In the genomic region with DNA sequence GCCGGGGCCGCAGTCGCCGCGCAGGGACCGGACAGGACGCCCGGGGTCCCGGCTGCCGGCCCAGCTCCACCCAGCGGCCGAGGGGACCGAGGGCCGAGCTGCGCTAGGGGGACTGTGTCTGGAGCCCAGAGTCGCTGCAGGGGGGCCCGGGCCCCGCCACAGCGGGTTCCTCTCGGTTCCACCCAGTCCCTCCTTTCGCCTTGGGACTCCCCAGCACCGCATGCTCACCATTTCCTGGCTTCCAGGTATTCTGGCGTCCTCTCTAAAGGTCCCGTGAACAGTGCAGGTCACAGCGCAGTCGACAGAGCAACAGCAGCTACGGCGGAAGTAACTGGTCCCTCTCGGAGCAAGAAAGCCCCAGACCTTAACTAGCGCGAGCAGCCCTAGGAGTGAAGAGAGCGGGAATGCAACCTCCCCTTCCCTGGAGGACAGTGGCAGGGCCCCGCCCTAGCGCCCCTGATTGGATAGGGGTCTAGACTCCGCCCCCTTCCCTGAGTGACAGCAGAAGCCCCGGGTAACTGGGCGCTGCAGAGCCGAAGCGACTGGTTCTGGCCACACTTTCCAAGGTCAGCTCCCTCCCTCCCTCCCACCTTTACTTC, we compare ENCODE assay signal across 1 cellular context.
TF ChIP-seq lines count a peak whose summit lies in the region.

Gene ZNF878, minus strand, starts transcription at position 391 of the 599 bp plus-strand sequence. Its CDS starts 160 bp downstream, at position 231.

TF ChIP-seq in HepG2, 621 proteins besides CTCF, POLR2A, EP300 and RAD21 (continued from another document and continues in another):
- TF ChIP-seq, protein P1, sequence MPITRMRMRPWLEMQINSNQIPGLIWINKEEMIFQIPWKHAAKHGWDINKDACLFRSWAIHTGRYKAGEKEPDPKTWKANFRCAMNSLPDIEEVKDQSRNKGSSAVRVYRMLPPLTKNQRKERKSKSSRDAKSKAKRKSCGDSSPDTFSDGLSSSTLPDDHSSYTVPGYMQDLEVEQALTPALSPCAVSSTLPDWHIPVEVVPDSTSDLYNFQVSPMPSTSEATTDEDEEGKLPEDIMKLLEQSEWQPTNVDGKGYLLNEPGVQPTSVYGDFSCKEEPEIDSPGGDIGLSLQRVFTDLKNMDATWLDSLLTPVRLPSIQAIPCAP (CRISPR knock-in tag; IDR thresholded peaks at IDR 0.05; ENCODE audit: low read depth): no peak
- TF ChIP-seq TAF15 (IDR thresholded peaks at IDR 0.05; ENCODE audit: low read depth, low read length, poor library complexity, severe bottlenecking): no peak
- no peak for TF ChIP-seq ARNT (IDR thresholded peaks at IDR 0.05)
- no peak for TF ChIP-seq ZNF552 (CRISPR knock-in tag; IDR thresholded peaks at IDR 0.05; ENCODE audit: borderline replicate concordance)
- TF ChIP-seq TOE1 (CRISPR knock-in tag; IDR thresholded peaks at IDR 0.05): 0 out of 2 replicates have a peak, but pooled peaks have one; percentile 67
- TF ChIP-seq RXRA (CRISPR knock-in tag; IDR thresholded peaks at IDR 0.05): peak; percentile 71; the same call in 1 of the 2 replicates
- no peak; the same call in 1 of the 2 replicates for TF ChIP-seq ZNF773 (CRISPR knock-in tag; IDR thresholded peaks at IDR 0.05; ENCODE audit: borderline replicate concordance)
- no peak for TF ChIP-seq RFX3 (CRISPR knock-in tag; IDR thresholded peaks at IDR 0.05)
- no peak for TF ChIP-seq XBP1 (CRISPR knock-in tag; IDR thresholded peaks at IDR 0.05)
- no peak for TF ChIP-seq ZKSCAN8 (CRISPR knock-in tag; IDR thresholded peaks at IDR 0.05; ENCODE audit: borderline replicate concordance)
- TF ChIP-seq ZNF841 (CRISPR knock-in tag; IDR thresholded peaks at IDR 0.05; ENCODE audit: borderline replicate concordance): no peak; the same call in 1 of the 2 replicates
- TF ChIP-seq ZNF883 (CRISPR knock-in tag; IDR thresholded peaks at IDR 0.05; ENCODE audit: not compliant biosample characterization): no peak
- TF ChIP-seq ZNF562 (CRISPR knock-in tag; IDR thresholded peaks at IDR 0.05; ENCODE audit: borderline replicate concordance): no peak
- 0 out of 2 replicates have a peak, but pooled peaks have one; percentile 21 for TF ChIP-seq SIX4 (CRISPR knock-in tag; IDR thresholded peaks at IDR 0.05)
- TF ChIP-seq DZIP1 (CRISPR knock-in tag; IDR thresholded peaks at IDR 0.05): 0 out of 2 replicates have a peak, but pooled peaks have one; percentile 34
- TF ChIP-seq, protein P2, sequence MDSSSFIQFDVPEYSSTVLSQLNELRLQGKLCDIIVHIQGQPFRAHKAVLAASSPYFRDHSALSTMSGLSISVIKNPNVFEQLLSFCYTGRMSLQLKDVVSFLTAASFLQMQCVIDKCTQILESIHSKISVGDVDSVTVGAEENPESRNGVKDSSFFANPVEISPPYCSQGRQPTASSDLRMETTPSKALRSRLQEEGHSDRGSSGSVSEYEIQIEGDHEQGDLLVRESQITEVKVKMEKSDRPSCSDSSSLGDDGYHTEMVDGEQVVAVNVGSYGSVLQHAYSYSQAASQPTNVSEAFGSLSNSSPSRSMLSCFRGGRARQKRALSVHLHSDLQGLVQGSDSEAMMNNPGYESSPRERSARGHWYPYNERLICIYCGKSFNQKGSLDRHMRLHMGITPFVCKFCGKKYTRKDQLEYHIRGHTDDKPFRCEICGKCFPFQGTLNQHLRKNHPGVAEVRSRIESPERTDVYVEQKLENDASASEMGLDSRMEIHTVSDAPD (CRISPR knock-in tag; IDR thresholded peaks at IDR 0.05): 0 out of 2 replicates have a peak, but pooled peaks have one; percentile 53
- peak; percentile 65 for TF ChIP-seq CBX1 (IDR thresholded peaks at IDR 0.05; ENCODE audit: low read depth)
- TF ChIP-seq, protein P3, sequence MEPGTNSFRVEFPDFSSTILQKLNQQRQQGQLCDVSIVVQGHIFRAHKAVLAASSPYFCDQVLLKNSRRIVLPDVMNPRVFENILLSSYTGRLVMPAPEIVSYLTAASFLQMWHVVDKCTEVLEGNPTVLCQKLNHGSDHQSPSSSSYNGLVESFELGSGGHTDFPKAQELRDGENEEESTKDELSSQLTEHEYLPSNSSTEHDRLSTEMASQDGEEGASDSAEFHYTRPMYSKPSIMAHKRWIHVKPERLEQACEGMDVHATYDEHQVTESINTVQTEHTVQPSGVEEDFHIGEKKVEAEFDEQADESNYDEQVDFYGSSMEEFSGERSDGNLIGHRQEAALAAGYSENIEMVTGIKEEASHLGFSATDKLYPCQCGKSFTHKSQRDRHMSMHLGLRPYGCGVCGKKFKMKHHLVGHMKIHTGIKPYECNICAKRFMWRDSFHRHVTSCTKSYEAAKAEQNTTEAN (CRISPR knock-in tag; conservative IDR thresholded peaks at IDR 0.05): no peak
- TF ChIP-seq, protein P4, sequence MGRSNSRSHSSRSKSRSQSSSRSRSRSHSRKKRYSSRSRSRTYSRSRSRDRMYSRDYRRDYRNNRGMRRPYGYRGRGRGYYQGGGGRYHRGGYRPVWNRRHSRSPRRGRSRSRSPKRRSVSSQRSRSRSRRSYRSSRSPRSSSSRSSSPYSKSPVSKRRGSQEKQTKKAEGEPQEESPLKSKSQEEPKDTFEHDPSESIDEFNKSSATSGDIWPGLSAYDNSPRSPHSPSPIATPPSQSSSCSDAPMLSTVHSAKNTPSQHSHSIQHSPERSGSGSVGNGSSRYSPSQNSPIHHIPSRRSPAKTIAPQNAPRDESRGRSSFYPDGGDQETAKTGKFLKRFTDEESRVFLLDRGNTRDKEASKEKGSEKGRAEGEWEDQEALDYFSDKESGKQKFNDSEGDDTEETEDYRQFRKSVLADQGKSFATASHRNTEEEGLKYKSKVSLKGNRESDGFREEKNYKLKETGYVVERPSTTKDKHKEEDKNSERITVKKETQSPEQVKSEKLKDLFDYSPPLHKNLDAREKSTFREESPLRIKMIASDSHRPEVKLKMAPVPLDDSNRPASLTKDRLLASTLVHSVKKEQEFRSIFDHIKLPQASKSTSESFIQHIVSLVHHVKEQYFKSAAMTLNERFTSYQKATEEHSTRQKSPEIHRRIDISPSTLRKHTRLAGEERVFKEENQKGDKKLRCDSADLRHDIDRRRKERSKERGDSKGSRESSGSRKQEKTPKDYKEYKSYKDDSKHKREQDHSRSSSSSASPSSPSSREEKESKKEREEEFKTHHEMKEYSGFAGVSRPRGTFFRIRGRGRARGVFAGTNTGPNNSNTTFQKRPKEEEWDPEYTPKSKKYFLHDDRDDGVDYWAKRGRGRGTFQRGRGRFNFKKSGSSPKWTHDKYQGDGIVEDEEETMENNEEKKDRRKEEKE (IDR thresholded peaks at IDR 0.05): no peak
- TF ChIP-seq PLSCR1 (CRISPR knock-in tag; IDR thresholded peaks at IDR 0.05; ENCODE audit: borderline replicate concordance): 0 out of 2 replicates have a peak, but pooled peaks have one; percentile 74
- no peak for TF ChIP-seq ZNF136 (CRISPR knock-in tag; IDR thresholded peaks at IDR 0.05; ENCODE audit: low read depth)
- no peak for TF ChIP-seq SOX6 (IDR thresholded peaks at IDR 0.05)
- peak; percentile 67 for TF ChIP-seq SOX6 (CRISPR knock-in tag; IDR thresholded peaks at IDR 0.05)
- TF ChIP-seq HNF1B (CRISPR knock-in tag; IDR thresholded peaks at IDR 0.05): peak; percentile 56; the same call in 1 of the 2 replicates
- peak; percentile 49 for TF ChIP-seq NR2C2 (CRISPR knock-in tag; IDR thresholded peaks at IDR 0.05; ENCODE audit: borderline replicate concordance)
- TF ChIP-seq, protein P5, sequence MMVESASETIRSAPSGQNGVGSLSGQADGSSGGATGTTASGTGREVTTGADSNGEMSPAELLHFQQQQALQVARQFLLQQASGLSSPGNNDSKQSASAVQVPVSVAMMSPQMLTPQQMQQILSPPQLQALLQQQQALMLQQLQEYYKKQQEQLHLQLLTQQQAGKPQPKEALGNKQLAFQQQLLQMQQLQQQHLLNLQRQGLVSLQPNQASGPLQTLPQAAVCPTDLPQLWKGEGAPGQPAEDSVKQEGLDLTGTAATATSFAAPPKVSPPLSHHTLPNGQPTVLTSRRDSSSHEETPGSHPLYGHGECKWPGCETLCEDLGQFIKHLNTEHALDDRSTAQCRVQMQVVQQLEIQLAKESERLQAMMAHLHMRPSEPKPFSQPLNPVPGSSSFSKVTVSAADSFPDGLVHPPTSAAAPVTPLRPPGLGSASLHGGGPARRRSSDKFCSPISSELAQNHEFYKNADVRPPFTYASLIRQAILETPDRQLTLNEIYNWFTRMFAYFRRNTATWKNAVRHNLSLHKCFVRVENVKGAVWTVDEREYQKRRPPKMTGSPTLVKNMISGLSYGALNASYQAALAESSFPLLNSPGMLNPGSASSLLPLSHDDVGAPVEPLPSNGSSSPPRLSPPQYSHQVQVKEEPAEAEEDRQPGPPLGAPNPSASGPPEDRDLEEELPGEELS (CRISPR knock-in tag; IDR thresholded peaks at IDR 0.05): peak; percentile 35
- TF ChIP-seq, protein P6, sequence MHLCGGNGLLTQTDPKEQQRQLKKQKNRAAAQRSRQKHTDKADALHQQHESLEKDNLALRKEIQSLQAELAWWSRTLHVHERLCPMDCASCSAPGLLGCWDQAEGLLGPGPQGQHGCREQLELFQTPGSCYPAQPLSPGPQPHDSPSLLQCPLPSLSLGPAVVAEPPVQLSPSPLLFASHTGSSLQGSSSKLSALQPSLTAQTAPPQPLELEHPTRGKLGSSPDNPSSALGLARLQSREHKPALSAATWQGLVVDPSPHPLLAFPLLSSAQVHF (CRISPR knock-in tag; IDR thresholded peaks at IDR 0.05): no peak
- TF ChIP-seq UBTF (CRISPR knock-in tag; IDR thresholded peaks at IDR 0.05): peak; percentile 99
- TF ChIP-seq, protein P7, sequence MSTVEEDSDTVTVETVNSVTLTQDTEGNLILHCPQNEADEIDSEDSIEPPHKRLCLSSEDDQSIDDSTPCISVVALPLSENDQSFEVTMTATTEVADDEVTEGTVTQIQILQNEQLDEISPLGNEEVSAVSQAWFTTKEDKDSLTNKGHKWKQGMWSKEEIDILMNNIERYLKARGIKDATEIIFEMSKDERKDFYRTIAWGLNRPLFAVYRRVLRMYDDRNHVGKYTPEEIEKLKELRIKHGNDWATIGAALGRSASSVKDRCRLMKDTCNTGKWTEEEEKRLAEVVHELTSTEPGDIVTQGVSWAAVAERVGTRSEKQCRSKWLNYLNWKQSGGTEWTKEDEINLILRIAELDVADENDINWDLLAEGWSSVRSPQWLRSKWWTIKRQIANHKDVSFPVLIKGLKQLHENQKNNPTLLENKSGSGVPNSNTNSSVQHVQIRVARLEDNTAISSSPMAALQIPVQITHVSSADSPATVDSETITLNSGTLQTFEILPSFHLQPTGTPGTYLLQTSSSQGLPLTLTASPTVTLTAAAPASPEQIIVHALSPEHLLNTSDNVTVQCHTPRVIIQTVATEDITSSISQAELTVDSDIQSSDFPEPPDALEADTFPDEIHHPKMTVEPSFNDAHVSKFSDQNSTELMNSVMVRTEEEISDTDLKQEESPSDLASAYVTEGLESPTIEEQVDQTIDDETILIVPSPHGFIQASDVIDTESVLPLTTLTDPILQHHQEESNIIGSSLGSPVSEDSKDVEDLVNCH (CRISPR knock-in tag; IDR thresholded peaks at IDR 0.05): no peak
